In the genomic region with DNA sequence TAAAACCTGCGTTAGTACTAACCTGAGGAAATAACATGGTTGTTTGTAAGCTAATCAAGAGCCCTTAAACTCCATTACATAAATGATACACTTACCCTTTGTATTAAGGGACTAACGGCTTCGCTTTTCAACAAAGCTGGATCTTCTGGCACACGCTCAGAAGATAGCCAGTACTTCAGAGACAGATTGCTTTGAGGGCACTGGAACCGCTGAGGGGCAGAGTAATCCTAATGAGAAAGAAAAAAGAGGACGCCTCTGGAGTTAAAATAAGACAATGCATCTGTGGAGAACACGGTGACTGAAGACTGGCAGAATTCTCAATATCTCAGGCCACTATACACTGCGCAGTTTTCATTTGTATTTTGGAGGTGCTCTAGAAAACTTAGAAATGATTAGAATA, we compare ENCODE assay signal across 8 cellular contexts. TPM values are rescaled to one million over a fixed set of nuclear protein-coding genes. Genes with fewer than 3 reads are reported as not detected.
DNase-seq lines count a peak whose midpoint lies in the region; ATAC-seq, FAIRE-seq and TF ChIP-seq lines count a peak whose summit lies in the region.

No MANE protein-coding gene starts in this region.

- H3K9me1 ChIP-seq in keratinocyte (ENCODE audit: control insufficient read depth, extremely low read depth, insufficient read depth, low read length): no peaks in the 10 kb centered on the region

- H3K4me1 ChIP-seq in keratinocyte (ENCODE audit: control insufficient read depth, extremely low read depth, insufficient read depth, low read length) (peaks cover 34% of the 10 kb centered on the region), vagina (peaks cover 36% of the 10 kb centered on the region)

- peaks cover 0 to 4% of the 10 kb centered on the region in 2 experiments for H3K36me3 ChIP-seq in keratinocyte (ENCODE audit: control insufficient read depth in 2 of 2, extremely low read depth in 1 of 2, insufficient read depth in 2 of 2, low read length in 2 of 2)
- H3K36me3 ChIP-seq in vagina: no peaks in the 10 kb centered on the region

- CTCF ChIA-PET in activated CD4-positive, alpha-beta memory T cell treated with anti-CD3 and anti-CD28 coated beads, Interleukin-2, amount 10 ng/mL, durations not matched to agents 7 days and 5 days (lab: Charles Lee): no interaction called here

- H3K9me3 ChIP-seq in keratinocyte (ENCODE audit: control insufficient read depth, low read depth, low read length) (no peaks in the 10 kb centered on the region), vagina (no peaks in the 10 kb centered on the region)

- peaks cover 31% of the 10 kb centered on the region for H3K79me2 ChIP-seq in keratinocyte (ENCODE audit: control insufficient read depth, insufficient read depth, low read length)

- peak overlapping the region in 2 of 3 experiments; percentile 80 to 83 for H3K4me3 ChIP-seq in keratinocyte (ENCODE audit: control insufficient read depth in 2 of 3, extremely low read depth in 1 of 3, insufficient read depth in 2 of 3, low read depth in 1 of 3, low read length in 3 of 3)
- peak overlapping the region in 1 of 2 donors; percentile 96 for H3K4me3 ChIP-seq in vagina

- dilution Hi-C loops in keratinocyte (cut with MboI; ENCODE audit: extremely low pct_ligation_motif_present, low sequenced_read_pairs): no loop called here

- no peak for TF ChIP-seq POLR2A in vagina (IDR thresholded peaks at IDR 0.05)

- H3K27ac Mint-ChIP-seq in stimulated activated naive CD8-positive, alpha-beta T cell treated with anti-CD3 and anti-CD28 coated beads, Interleukin-15, Interleukin-2, amounts not matched to agents 100 ng/mL and 50 ng/mL, for 24 hours: peak overlapping the region; percentile 8
- H3K27ac Mint-ChIP-seq in activated CD4-positive, alpha-beta memory T cell treated with anti-CD3 and anti-CD28 coated beads, Interleukin-2, amount 10 ng/mL, durations not matched to agents 7 days and 5 days: peak overlapping the region; percentile 50

- POLR2A ChIA-PET in activated CD4-positive, alpha-beta memory T cell treated with anti-CD3 and anti-CD28 coated beads, Interleukin-2, amount 10 ng/mL, durations not matched to agents 7 days and 5 days (lab: Charles Lee): no interaction called here

- peak overlapping the region; percentile 78 for H2AFZ ChIP-seq in keratinocyte (ENCODE audit: control insufficient read depth, low read length)

- no peaks in the 10 kb centered on the region for H3K36me3 Mint-ChIP-seq in stimulated activated naive CD8-positive, alpha-beta T cell treated with anti-CD3 and anti-CD28 coated beads, Interleukin-15, Interleukin-2, amounts not matched to agents 100 ng/mL and 50 ng/mL, for 24 hours (ENCODE audit: low read depth)
- H3K36me3 Mint-ChIP-seq in activated CD4-positive, alpha-beta memory T cell treated with anti-CD3 and anti-CD28 coated beads, Interleukin-2, amount 10 ng/mL, durations not matched to agents 7 days and 5 days (ENCODE audit: low read depth): peaks cover 3% of the 10 kb centered on the region

- intact Hi-C loops in vagina (cut with DNase I): no loop called here

- peak overlapping the region; percentile 87 for H3K27ac ChIP-seq in keratinocyte (ENCODE audit: control insufficient read depth, insufficient read depth, low read length)
- H3K27ac ChIP-seq in vagina: peak overlapping the region; percentile 88

- FAIRE-seq in keratinocyte (lab: Jason Lieb, UNC): peak; percentile 17

- no peaks in the 10 kb centered on the region for H3K9me3 Mint-ChIP-seq in stimulated activated naive CD8-positive, alpha-beta T cell treated with anti-CD3 and anti-CD28 coated beads, Interleukin-15, Interleukin-2, amounts not matched to agents 100 ng/mL and 50 ng/mL, for 24 hours
- no peaks in the 10 kb centered on the region for H3K9me3 Mint-ChIP-seq in activated CD4-positive, alpha-beta memory T cell treated with anti-CD3 and anti-CD28 coated beads, Interleukin-2, amount 10 ng/mL, durations not matched to agents 7 days and 5 days

- DNase-seq in stimulated activated naive CD8-positive, alpha-beta T cell treated with anti-CD3 and anti-CD28 coated beads, Interleukin-15, Interleukin-2, amounts not matched to agents 100 U/mL and 50 U/mL, for 24 hours: no peak
- DNase-seq in activated CD4-positive, alpha-beta memory T cell treated with anti-CD3 and anti-CD28 coated beads, Interleukin-2, amount 10 ng/mL, durations not matched to agents 7 days and 5 days: no peak
- DNase-seq in keratinocyte (ENCODE audit: low read depth, low spot score) (no peak), vagina (ENCODE audit: extremely low spot score in 2 of 2) (no peak), NCI-H1694 (lab: John Stamatoyannopoulos, UW) (no peak), MV-4-11 (lab: John Stamatoyannopoulos, UW) (no peak), NCI-H748 (lab: John Stamatoyannopoulos, UW; ENCODE audit: unreplicated experiment) (no peak)

- peak overlapping the region; percentile 93 for H3K4me2 ChIP-seq in keratinocyte (ENCODE audit: control insufficient read depth, extremely low read depth, insufficient read depth, low read depth, low read length)

- H3K27me3 Mint-ChIP-seq in stimulated activated naive CD8-positive, alpha-beta T cell treated with anti-CD3 and anti-CD28 coated beads, Interleukin-15, Interleukin-2, amounts not matched to agents 100 ng/mL and 50 ng/mL, for 24 hours: no peaks in the 10 kb centered on the region
- H3K27me3 Mint-ChIP-seq in activated CD4-positive, alpha-beta memory T cell treated with anti-CD3 and anti-CD28 coated beads, Interleukin-2, amount 10 ng/mL, durations not matched to agents 7 days and 5 days: no peaks in the 10 kb centered on the region

- no peaks in the 10 kb centered on the region for H4K20me1 ChIP-seq in keratinocyte (ENCODE audit: control insufficient read depth, extremely low read depth, insufficient read depth, low read length)

- no peak for TF ChIP-seq CTCF in keratinocyte (optimal IDR thresholded peaks at IDR 0.05 in 1 of 3, IDR thresholded peaks at IDR 0.05 in 1 of 3, conservative IDR thresholded peaks at IDR 0.05 in 1 of 3; ENCODE audit: extremely low read depth in 1 of 3, insufficient read depth in 2 of 3, low read length in 3 of 3)
- no peak for TF ChIP-seq CTCF in vagina (IDR thresholded peaks at IDR 0.05)

- peak overlapping the region; percentile 91 for H3K9ac ChIP-seq in keratinocyte (ENCODE audit: control insufficient read depth, extremely low read depth, insufficient read depth, low read length)

- no peak for ATAC-seq in stimulated activated naive CD8-positive, alpha-beta T cell treated with anti-CD3 and anti-CD28 coated beads, Interleukin-15, Interleukin-2, amounts not matched to agents 100 U/mL and 50 U/mL, for 24 hours

- H3K4me1 Mint-ChIP-seq in stimulated activated naive CD8-positive, alpha-beta T cell treated with anti-CD3 and anti-CD28 coated beads, Interleukin-15, Interleukin-2, amounts not matched to agents 100 ng/mL and 50 ng/mL, for 24 hours (ENCODE audit: low read depth): peaks cover 18% of the 10 kb centered on the region
- peaks cover 40% of the 10 kb centered on the region for H3K4me1 Mint-ChIP-seq in activated CD4-positive, alpha-beta memory T cell treated with anti-CD3 and anti-CD28 coated beads, Interleukin-2, amount 10 ng/mL, durations not matched to agents 7 days and 5 days

- H3K4me3 Mint-ChIP-seq in stimulated activated naive CD8-positive, alpha-beta T cell treated with anti-CD3 and anti-CD28 coated beads, Interleukin-15, Interleukin-2, amounts not matched to agents 100 ng/mL and 50 ng/mL, for 24 hours: peak overlapping the region; percentile 92
- H3K4me3 Mint-ChIP-seq in activated CD4-positive, alpha-beta memory T cell treated with anti-CD3 and anti-CD28 coated beads, Interleukin-2, amount 10 ng/mL, durations not matched to agents 7 days and 5 days: peak overlapping the region; percentile 91

- H3K27me3 ChIP-seq in keratinocyte (ENCODE audit: control insufficient read depth, extremely low read depth, insufficient read depth, low read length) (no peaks in the 10 kb centered on the region), vagina (no peaks in the 10 kb centered on the region)

RNA-seq across cellular contexts. Expression of a gene that starts 1.5 kb away (rescaled TPM):
- 10 to 100 TPM; 96.7 to 99.9 TPM for total RNA-seq in activated CD4-positive, alpha-beta memory T cell treated with anti-CD3 and anti-CD28 coated beads, Interleukin-2, amount 10 ng/mL, durations not matched to agents 7 days and 5 days
- 62.6 to 121 TPM (median 81.3 TPM) in 3 replicates for polyA plus RNA-seq in keratinocyte
- polyA plus RNA-seq in keratinocyte (2011; ENCODE audit: low read depth): 353 TPM
- 51.6 and 77.8 TPM in 2 replicates for polyA plus RNA-seq in keratinocyte (2011; cell fraction: cytosol; rRNA removed)
- polyA plus RNA-seq in keratinocyte (2011; cell fraction: nucleus; rRNA removed): 72.4 and 135 TPM in 2 replicates
- 70.7 and 116 TPM in 2 replicates for polyA plus RNA-seq in keratinocyte (2012; ENCODE audit: low replicate concordance)
- 5.2 to 65.1 TPM (median 21.7 TPM) in 3 replicates for polyA minus RNA-seq in keratinocyte
- 63.1 TPM for polyA minus RNA-seq in keratinocyte (2011; cell fraction: cytosol; rRNA and poly(A)+ RNA removed)
- 67.3 and 125 TPM in 2 replicates for polyA minus RNA-seq in keratinocyte (2011; cell fraction: nucleus; rRNA and poly(A)+ RNA removed)
- 91.6 TPM for total RNA-seq in vagina
